Comparison of ENCODE assay signal across 26 cellular contexts in genomic region chr4:115233600-115233999, GRCh38.
DNase-seq lines count a peak whose midpoint lies in the region; ATAC-seq, FAIRE-seq and TF ChIP-seq lines count a peak whose summit lies in the region.
"Had no signal": no experiment of that assay in that cellular context is flagged by ENCODE, and none has a peak within 500 bp of the region (broad histone marks: within the 10 kb centered on the region; RNA-seq: fewer than 3 reads in every experiment).

No MANE protein-coding gene starts in this region.

- H3K23ac ChIP-seq in H1 (ENCODE audit: insufficient read length), result no peak overlapping the region

- H3K4me2 ChIP-seq in MM.1S (ENCODE audit: low read depth, low read length), result peak overlapping the region; percentile 29
- no peak overlapping the region for H3K4me2 ChIP-seq in H1 (ENCODE audit: insufficient read depth in 1 of 2, low read depth in 2 of 2, low read length in 2 of 2)

- no peaks in the 10 kb centered on the region for H3K79me1 ChIP-seq in H1 (ENCODE audit: low read depth, low read length)

- H3K4ac ChIP-seq in H1 (replicated peaks; ENCODE audit: insufficient read length, low read depth, low read length), result no peak overlapping the region

- H3K27ac ChIP-seq in MM.1S (ENCODE audit: low read length) (no peak overlapping the region), H1 (ENCODE audit: low read depth, low read length) (no peak overlapping the region), Peyer's patch (no peak overlapping the region)
- H3K27ac ChIP-seq: foreskin keratinocyte, left lung, ovary, SJSA1, tibial artery had no signal

- no peak overlapping the region for H2BK12ac ChIP-seq in H1 (ENCODE audit: low read depth, low read length)

- H3K4me3 ChIP-seq in MM.1S (ENCODE audit: low read length) (no peak overlapping the region), H1 (ENCODE audit: extremely low read depth in 1 of 4, insufficient read depth in 2 of 4, low read depth in 3 of 4, low read length in 4 of 4) (peak overlapping the region in 1 of 4 experiments; percentile 26; a peak in 1 of 8 replicates), Peyer's patch (no peak overlapping the region)
- H3K4me3 ChIP-seq: left lung, MG63, ovary, SJSA1, tibial artery had no signal

- CTCF ChIA-PET in H1 (lab: Charles Lee; ENCODE audit: partially characterized antibody), result interaction anchor here (0.6 to 2.1 kb wide), 7 partner anchors 9 to 1783 kb away, joined by 3 to 7 read pairs (median 4); no protein-coding TSS in a partner anchor

- H3K36me3 ChIP-seq in MM.1S (replicated peaks; ENCODE audit: insufficient read depth, low read length), result no peaks in the 10 kb centered on the region
- no peaks in the 10 kb centered on the region for H3K36me3 ChIP-seq in H1 (ENCODE audit: control insufficient read depth in 2 of 4, insufficient read depth in 4 of 4, low read length in 3 of 4)
- H3K36me3 ChIP-seq in Peyer's patch, result no peaks in the 10 kb centered on the region
- H3K36me3 ChIP-seq: left lung, MG63, ovary, SJSA1, tibial artery had no signal

- H3K23me2 ChIP-seq in H1 (ENCODE audit: low read depth, low read length), result no peaks in the 10 kb centered on the region

- H3K9me3 ChIP-seq in MM.1S (replicated peaks; ENCODE audit: insufficient read depth, low read length) (no peaks in the 10 kb centered on the region), H1 (ENCODE audit: insufficient read depth in 2 of 2, low read depth in 1 of 2, low read length in 1 of 2) (no peaks in the 10 kb centered on the region), Peyer's patch (no peaks in the 10 kb centered on the region)
- H3K9me3 ChIP-seq: left lung, MG63, ovary, SJSA1, tibial artery had no signal

- ATAC-seq in GM18861 (IDR thresholded peaks at IDR 0.05; ENCODE audit: unreplicated experiment) (peak; percentile 66), HG03097 (IDR thresholded peaks at IDR 0.05; ENCODE audit: low FRiP score, unreplicated experiment) (peak; percentile 66), HG02759 (IDR thresholded peaks at IDR 0.05; ENCODE audit: unreplicated experiment) (no peak)
- ATAC-seq: CD8-positive, alpha-beta T cell; right cardiac atrium had no signal

- TF ChIP-seq POLR2A in H1 (IDR thresholded peaks at IDR 0.05; ENCODE audit: control extremely low read depth in 1 of 2, low read depth in 2 of 2, low read length in 2 of 2) (no peak), Peyer's patch (IDR thresholded peaks at IDR 0.05) (no peak), GM12891 (IDR thresholded peaks at IDR 0.05; ENCODE audit: low read depth, low read length) (no peak)

- H3K14ac ChIP-seq in H1 (ENCODE audit: insufficient read length), result no peak overlapping the region

- peak overlapping the region; percentile 68 for H4K5ac ChIP-seq in H1 (ENCODE audit: insufficient read length, low read depth, low read length)

- TF ChIP-seq RAD21 in H1 (IDR thresholded peaks at IDR 0.05 in 1 of 2, conservative IDR thresholded peaks at IDR 0.05 in 1 of 2; ENCODE audit: low read depth in 2 of 2, low read length in 2 of 2), result no peak

- H2BK120ac ChIP-seq in H1 (replicated peaks; ENCODE audit: low read depth, low read length), result no peak overlapping the region

- H2AK5ac ChIP-seq in H1 (ENCODE audit: low read depth, low read length), result no peak overlapping the region

- no peak overlapping the region for H4K91ac ChIP-seq in H1 (replicated peaks; ENCODE audit: insufficient read length, low read length)

- no peak for TF ChIP-seq EP300 in H1 (IDR thresholded peaks at IDR 0.05; ENCODE audit: borderline replicate concordance in 1 of 2, low read depth in 2 of 2, low read length in 2 of 2)

- H3K27me3 ChIP-seq in MM.1S (replicated peaks; ENCODE audit: insufficient read depth, low read length), result no peaks in the 10 kb centered on the region; the same call in 1 of the 2 replicates
- H3K27me3 ChIP-seq in H1 (replicated peaks in 1 of 4; ENCODE audit: control insufficient read depth in 3 of 4, extremely low read depth in 1 of 4, insufficient read depth in 3 of 4, low read length in 3 of 4), result no peaks in the 10 kb centered on the region
- H3K27me3 ChIP-seq in Peyer's patch, result no peaks in the 10 kb centered on the region
- H3K27me3 ChIP-seq: foreskin keratinocyte, left lung, MG63, ovary, tibial artery had no signal

- H3K9me2 ChIP-seq in MM.1S (replicated peaks; ENCODE audit: insufficient read depth, low read length), result no peaks in the 10 kb centered on the region

- no peak overlapping the region for H3K9ac ChIP-seq in MM.1S (ENCODE audit: low read length)
- no peak overlapping the region for H3K9ac ChIP-seq in H1 (replicated peaks in 1 of 4; ENCODE audit: extremely low read depth in 1 of 4, low read depth in 3 of 4, low read length in 3 of 4)

- H4K20me1 ChIP-seq in MM.1S (ENCODE audit: insufficient read depth, low read length) (no peaks in the 10 kb centered on the region), H1 (replicated peaks in 1 of 2; ENCODE audit: control insufficient read depth in 1 of 2, insufficient read depth in 2 of 2, low read length in 2 of 2) (no peaks in the 10 kb centered on the region)

- no peak overlapping the region for H2BK5ac ChIP-seq in H1 (ENCODE audit: low read depth, low read length)

- peaks cover 4% of the 10 kb centered on the region; the same call in 1 of the 2 replicates for H3F3A ChIP-seq in MM.1S (ENCODE audit: insufficient read depth, low read length)

- no peak overlapping the region for H2BK15ac ChIP-seq in H1 (ENCODE audit: low read length)

- POLR2A ChIA-PET in H1 (lab: Charles Lee; ENCODE audit: partially characterized antibody), result no interaction called here

- no peak overlapping the region for H3K56ac ChIP-seq in H1 (replicated peaks; ENCODE audit: insufficient read length, low read depth, low read length)

- no peak overlapping the region for H4K8ac ChIP-seq in H1 (ENCODE audit: extremely low read depth, insufficient read depth, low read length)

- WGBS in H1 (ENCODE audit: extremely low coverage in 1 of 2, insufficient coverage in 1 of 2, insufficient read length in 1 of 2, insufficient replicate concordance in 2 of 2, low coverage in 1 of 2, low lambda C conversion rate in 2 of 2, missing lambda C conversion rate in 1 of 2), 2 experiments, result 59% methylated on average over 2 of the region's 2 CpGs; no CpG with 5 or more reads in 1 of the 2 experiments

- H3K79me2 ChIP-seq in MM.1S (ENCODE audit: low read length), result no peaks in the 10 kb centered on the region
- H3K79me2 ChIP-seq in H1 (ENCODE audit: control insufficient read depth in 1 of 2, insufficient read depth in 2 of 2, low read length in 2 of 2), result no peaks in the 10 kb centered on the region

- H2AFZ ChIP-seq in MM.1S (ENCODE audit: low read length) (no peak overlapping the region), H1 (ENCODE audit: low read length) (0 out of 2 replicates have a peak overlapping the region, but pooled peaks have one; percentile 42)

- H3K4me1 ChIP-seq in MM.1S (ENCODE audit: low read length) (peaks cover 24% of the 10 kb centered on the region), H1 (replicated peaks in 1 of 4; ENCODE audit: control insufficient read depth in 3 of 4, insufficient read depth in 4 of 4, low read length in 3 of 4) (peaks cover 0 to 16% (median 6%) of the 10 kb centered on the region in 4 experiments; a peak in 4 of 7 replicates), Peyer's patch (no peaks in the 10 kb centered on the region)
- H3K4me1 ChIP-seq: foreskin keratinocyte, left lung, SJSA1, tibial artery had no signal

- TF ChIP-seq CTCF in MM.1S (IDR thresholded peaks at IDR 0.05; ENCODE audit: low read length), result no peak
- TF ChIP-seq CTCF in H1 (IDR thresholded peaks at IDR 0.05; ENCODE audit: control extremely low read depth in 1 of 3, insufficient read depth in 1 of 3, low read depth in 1 of 3, low read length in 3 of 3), result no peak
- no peak for TF ChIP-seq CTCF in Peyer's patch (IDR thresholded peaks at IDR 0.05)

- FAIRE-seq in H1 (lab: Jason Lieb, UNC), result no peak
- FAIRE-seq in GM12891 (lab: Jason Lieb, UNC), result no peak
- FAIRE-seq: GM12892 had no signal

- DNase-seq in MM.1S (peak; percentile 61), H1 (ENCODE audit: low read depth in 1 of 2, low spot score in 2 of 2) (no peak), Peyer's patch (no peak), GM12891 (ENCODE audit: insufficient read length, low spot score) (no peak), COLO668 (lab: John Stamatoyannopoulos, UW; ENCODE audit: unreplicated experiment) (no peak)
- DNase-seq: activated CD4-positive, alpha-beta T cell treated with anti-CD3 and anti-CD28 coated beads, Interleukin-2, amount 50 U/mL, for 1 hour; activated CD8-positive, alpha-beta memory T cell treated with anti-CD3 and anti-CD28 coated beads, Interleukin-2, amount 50 U/mL, for 48 hours; CD8-positive, alpha-beta T cell; DMS53; effector CD4-positive, alpha-beta T cell; foreskin keratinocyte; H7; left lung; MG63; natural killer cell; NCI-H2029; NCI-H345; ovary; right cardiac atrium; T-helper 2 cell; tibial artery had no signal

- H2BK20ac ChIP-seq in H1 (ENCODE audit: low read length), result no peak overlapping the region

- H3K18ac ChIP-seq in H1 (ENCODE audit: extremely low read depth, low read length), result no peak overlapping the region

TF ChIP-seq in H1, 55 proteins besides CTCF, POLR2A, EP300 and RAD21:
- TF ChIP-seq ATF3 (IDR thresholded peaks at IDR 0.05; ENCODE audit: insufficient read depth, low read depth, low read length) (no peak), CEBPB (IDR thresholded peaks at IDR 0.05; ENCODE audit: low read depth, low read length) (no peak), CBX5 (IDR thresholded peaks at IDR 0.05; ENCODE audit: low read depth, low read length) (no peak), RBBP5 (IDR thresholded peaks at IDR 0.05; ENCODE audit: borderline replicate concordance, low read depth, low read length) (no peak)

TF ChIP-seq in GM12891, 5 proteins besides CTCF, POLR2A, EP300 and RAD21:
- TF ChIP-seq TAF1 (IDR thresholded peaks at IDR 0.05; ENCODE audit: low read depth, low read length), result no peak
- no peak for TF ChIP-seq SPI1 (IDR thresholded peaks at IDR 0.05; ENCODE audit: low read depth, low read length)
